In the genomic region with DNA sequence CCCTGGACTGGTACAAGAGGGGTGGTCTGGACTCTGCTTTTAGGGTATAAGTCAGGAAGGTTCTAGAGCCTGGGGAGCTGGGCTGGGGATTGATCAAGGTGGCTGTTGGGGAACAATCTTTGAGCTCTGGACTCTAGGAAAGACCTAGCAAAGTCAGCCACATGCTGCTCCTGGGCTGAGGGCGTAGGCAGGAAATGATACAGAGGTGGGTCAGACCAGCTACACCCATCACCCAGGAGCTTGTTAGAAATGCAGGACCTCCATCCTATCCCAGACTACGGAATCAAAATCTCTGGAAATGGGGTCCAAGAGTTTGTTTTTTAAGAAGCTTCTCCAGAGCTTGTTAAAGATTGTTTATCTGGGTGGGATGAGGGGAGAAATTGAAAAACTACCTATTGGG, we compare ENCODE assay signal across 15 cellular contexts. TPM values are rescaled to one million over a fixed set of nuclear protein-coding genes. Genes with fewer than 3 reads are reported as not detected.
DNase-seq lines count a peak whose midpoint lies in the region; ATAC-seq and TF ChIP-seq lines count a peak whose summit lies in the region.
"Had no signal": no experiment of that assay in that cellular context is flagged by ENCODE, and none has a peak within 500 bp of the region (broad histone marks: within the 10 kb centered on the region; RNA-seq: fewer than 3 reads in every experiment).

No MANE protein-coding gene starts in this region.

- H3K79me2 ChIP-seq in PC-9 (ENCODE audit: low read depth) (peaks cover 6% of the 10 kb centered on the region; the same call in 1 of the 2 replicates), MM.1S (ENCODE audit: low read length) (no peaks in the 10 kb centered on the region)

- H3K4me1 ChIP-seq in PC-9 (replicated peaks; ENCODE audit: insufficient read depth) = peaks cover 93% of the 10 kb centered on the region
- H3K4me1 ChIP-seq in skeletal muscle satellite cell (ENCODE audit: control insufficient read depth, insufficient read depth, low read length) = peaks cover 80% of the 10 kb centered on the region
- peaks cover 13% of the 10 kb centered on the region for H3K4me1 ChIP-seq in MM.1S (ENCODE audit: low read length)

- no TSS peak for BruUV-seq in PC-9 (replicated peaks; lab: Mats Ljungman, UMichigan)

- no peak for TF ChIP-seq CTCF in PC-9 (conservative IDR thresholded peaks at IDR 0.05)
- no peak for TF ChIP-seq CTCF in MM.1S (IDR thresholded peaks at IDR 0.05; ENCODE audit: low read length)

- peak overlapping the region; percentile 98 for H3K27ac ChIP-seq in PC-9
- H3K27ac ChIP-seq in MM.1S (ENCODE audit: low read length) = no peak overlapping the region

- CTCF ChIA-PET in PC-9 (lab: Charles Lee) = no interaction called here

- H3K4me3 Mint-ChIP-seq in dendritic cell treated with granulocyte-macrophage colony-stimulating factor and Interleukin-4, amounts not matched to agents 40 ng/mL and 50 ng/mL, for 4 days = no peak overlapping the region

- H3K27me3 ChIP-seq in PC-9 (ENCODE audit: insufficient read depth, low read depth) (no peaks in the 10 kb centered on the region), skeletal muscle satellite cell (ENCODE audit: control insufficient read depth, insufficient read depth, low read length) (no peaks in the 10 kb centered on the region), MM.1S (replicated peaks; ENCODE audit: insufficient read depth, low read length) (no peaks in the 10 kb centered on the region)

- DNase-seq in Daoy (ENCODE audit: low read depth) (peak; percentile 81), PC-9 (no peak), MM.1S (no peak), Right ventricle myocardium superior (no peak), MV-4-11 (lab: John Stamatoyannopoulos, UW) (no peak)
- DNase-seq: erythroblast; head of caudate nucleus; kidney; NCI-H82; occipital lobe; SHP77; stimulated activated CD4-positive, alpha-beta T cell treated with anti-CD3 and anti-CD28 coated beads, Interleukin-12 subunit alpha, Interleukin-12 subunit beta, amount 100 ng/mL, for 4 hours had no signal

- no peaks in the 10 kb centered on the region for H3K36me3 ChIP-seq in PC-9 (ENCODE audit: low read depth)
- H3K36me3 ChIP-seq in skeletal muscle satellite cell (ENCODE audit: insufficient read depth, low read length) = no peaks in the 10 kb centered on the region
- no peaks in the 10 kb centered on the region for H3K36me3 ChIP-seq in MM.1S (replicated peaks; ENCODE audit: insufficient read depth, low read length)

- H4K20me1 ChIP-seq in PC-9 (ENCODE audit: insufficient read depth) (no peaks in the 10 kb centered on the region), MM.1S (ENCODE audit: insufficient read depth, low read length) (no peaks in the 10 kb centered on the region)

- H3K27me3 Mint-ChIP-seq in dendritic cell treated with granulocyte-macrophage colony-stimulating factor and Interleukin-4, amounts not matched to agents 40 ng/mL and 50 ng/mL, for 4 days = peaks cover 3% of the 10 kb centered on the region

- H3K4me3 ChIP-seq in PC-9 (peak overlapping the region; percentile 51; the same call in 1 of the 2 replicates), skeletal muscle satellite cell (ENCODE audit: low read length) (no peak overlapping the region), MM.1S (ENCODE audit: low read length) (no peak overlapping the region)

- peak overlapping the region; percentile 15 for H3K9ac ChIP-seq in skeletal muscle satellite cell (ENCODE audit: low read depth, low read length)
- no peak overlapping the region for H3K9ac ChIP-seq in MM.1S (ENCODE audit: low read length)

- H3F3A ChIP-seq in PC-9 (ENCODE audit: insufficient read depth, low read depth) = peaks cover 74% of the 10 kb centered on the region
- H3F3A ChIP-seq in MM.1S (ENCODE audit: insufficient read depth, low read length) = no peaks in the 10 kb centered on the region

- peaks cover 67% of the 10 kb centered on the region for H3K4me1 Mint-ChIP-seq in dendritic cell treated with granulocyte-macrophage colony-stimulating factor and Interleukin-4, amounts not matched to agents 40 ng/mL and 50 ng/mL, for 4 days (ENCODE audit: low read depth)

- ATAC-seq in HG03025 (IDR thresholded peaks at IDR 0.05; ENCODE audit: low FRiP score, unreplicated experiment) (no peak), Right ventricle myocardium superior (ENCODE audit: poor library complexity) (no peak)

- H3K27ac Mint-ChIP-seq in dendritic cell treated with granulocyte-macrophage colony-stimulating factor and Interleukin-4, amounts not matched to agents 40 ng/mL and 50 ng/mL, for 4 days = peak overlapping the region; percentile 63

- POLR2A ChIA-PET in PC-9 (lab: Charles Lee; ENCODE audit: unreplicated experiment) = interaction anchor here (0.5 to 0.7 kb wide), 3 partner anchors 124 to 1918 kb away, joined by 6 to 13 read pairs (median 10); partner anchors contain the start of gene HIVEP1

- H3K4me2 ChIP-seq in PC-9 (peak overlapping the region; percentile 86), skeletal muscle satellite cell (ENCODE audit: low read length) (no peak overlapping the region), MM.1S (ENCODE audit: low read depth, low read length) (no peak overlapping the region)

- no peaks in the 10 kb centered on the region for H3K9me3 ChIP-seq in PC-9 (ENCODE audit: insufficient read depth, low read depth)
- H3K9me3 ChIP-seq in skeletal muscle satellite cell (replicated peaks; ENCODE audit: low read length) = no peaks in the 10 kb centered on the region
- no peaks in the 10 kb centered on the region for H3K9me3 ChIP-seq in MM.1S (replicated peaks; ENCODE audit: insufficient read depth, low read length)

- no peaks in the 10 kb centered on the region for H3K36me3 Mint-ChIP-seq in dendritic cell treated with granulocyte-macrophage colony-stimulating factor and Interleukin-4, amounts not matched to agents 40 ng/mL and 50 ng/mL, for 4 days (ENCODE audit: low read depth)

- H3K9me2 ChIP-seq in PC-9 (ENCODE audit: insufficient read depth) = no peaks in the 10 kb centered on the region
- H3K9me2 ChIP-seq in MM.1S (replicated peaks; ENCODE audit: insufficient read depth, low read length) = no peaks in the 10 kb centered on the region

- 0 out of 2 replicates have a peak overlapping the region, but pooled peaks have one; percentile 0 for H2AFZ ChIP-seq in PC-9
- H2AFZ ChIP-seq in MM.1S (ENCODE audit: low read length) = no peak overlapping the region

- intact Hi-C loops in PC-9 (cut with micrococcal nuclease; ENCODE audit: unreplicated experiment) (loop anchor here (5.0 to 10.0 kb wide), 2 partner anchors 182 to 376 kb away; no protein-coding TSS in a partner anchor), Right ventricle myocardium superior (cut with DNase I) (no loop called here)
- intact Hi-C loops in dendritic cell treated with granulocyte-macrophage colony-stimulating factor and Interleukin-4, amounts not matched to agents 40 ng/mL and 50 ng/mL, for 4 days (cut with micrococcal nuclease) = no loop called here

- no peaks in the 10 kb centered on the region for H3K9me3 Mint-ChIP-seq in dendritic cell treated with granulocyte-macrophage colony-stimulating factor and Interleukin-4, amounts not matched to agents 40 ng/mL and 50 ng/mL, for 4 days

RNA-seq across cellular contexts. Expression of gene ADTRP, which starts 9.4 kb away (rescaled TPM):
- total RNA-seq in Daoy (2014; rRNA removed; shearing (Covaris generic)) = 2.5 and 2.8 TPM in 2 replicates
- total RNA-seq in PC-9 (2021) (4.1 and 7.9 TPM in 2 replicates), Right ventricle myocardium superior (not detected)
- total RNA-seq in skeletal muscle satellite cell (2012; rRNA removed) = 10.3 and 12.9 TPM in 2 replicates
